ENCODE assay signal across 1 cellular context in genomic region chr17:36148559-36149295, GRCh38.
TF ChIP-seq lines count a peak whose summit lies in the region.

No MANE protein-coding gene starts in this region.

TF ChIP-seq in HEK293, 187 proteins besides CTCF, POLR2A, EP300 and RAD21 (continued from another document and continues in another):
- TF ChIP-seq PATZ1 (tag by site-specific recombination; IDR thresholded peaks at IDR 0.05) = peak; percentile 66
- TF ChIP-seq ZNF138 (tag by site-specific recombination; IDR thresholded peaks at IDR 0.05; ENCODE audit: borderline replicate concordance) = no peak
- TF ChIP-seq ZNF792 (tag by site-specific recombination; IDR thresholded peaks at IDR 0.05) = no peak
- no peak for TF ChIP-seq ZNF350 (tag by site-specific recombination; IDR thresholded peaks at IDR 0.05)
- no peak for TF ChIP-seq ZNF776 (tag by site-specific recombination; IDR thresholded peaks at IDR 0.05; ENCODE audit: borderline replicate concordance)
- peak; percentile 13; the same call in 1 of the 2 replicates for TF ChIP-seq TSHZ1 (tag by site-specific recombination; IDR thresholded peaks at IDR 0.05; ENCODE audit: borderline replicate concordance)
- no peak for TF ChIP-seq ZNF266 (tag by site-specific recombination; IDR thresholded peaks at IDR 0.05; ENCODE audit: low read depth)
- TF ChIP-seq ZNF560 (tag by site-specific recombination; IDR thresholded peaks at IDR 0.05; ENCODE audit: borderline replicate concordance) = no peak
- peak; percentile 97 for TF ChIP-seq GLIS1 (tag by site-specific recombination; IDR thresholded peaks at IDR 0.05)
- no peak for TF ChIP-seq SP2 (tag by site-specific recombination; IDR thresholded peaks at IDR 0.05)
- TF ChIP-seq ZEB2 (tag by site-specific recombination; IDR thresholded peaks at IDR 0.05) = peak; percentile 57
- no peak; the same call in 1 of the 2 replicates for TF ChIP-seq TCF7L2 (IDR thresholded peaks at IDR 0.05; ENCODE audit: borderline replicate concordance, low read depth, low read length)
- 0 out of 2 replicates have a peak, but pooled peaks have one; percentile 18 for TF ChIP-seq ZSCAN4 (tag by site-specific recombination; IDR thresholded peaks at IDR 0.05)
- TF ChIP-seq ZNF48 (tag by site-specific recombination; IDR thresholded peaks at IDR 0.05) = no peak
- no peak for TF ChIP-seq ZBTB7A (tag by site-specific recombination; IDR thresholded peaks at IDR 0.05; ENCODE audit: low read depth)
- no peak for TF ChIP-seq ZNF610 (tag by site-specific recombination; IDR thresholded peaks at IDR 0.05; ENCODE audit: borderline replicate concordance)
- TF ChIP-seq ZNF518A (tag by site-specific recombination; conservative IDR thresholded peaks at IDR 0.05; ENCODE audit: low read depth) = 0 out of 2 replicates have a peak, but pooled peaks have one; percentile 29
- no peak for TF ChIP-seq ZXDB (tag by site-specific recombination; IDR thresholded peaks at IDR 0.05)
- TF ChIP-seq INSM2 (tag by site-specific recombination; IDR thresholded peaks at IDR 0.05) = no peak
- TF ChIP-seq ZNF174 (tag by site-specific recombination; IDR thresholded peaks at IDR 0.05) = no peak
- TF ChIP-seq ZNF555 (tag by site-specific recombination; conservative IDR thresholded peaks at IDR 0.05) = no peak
- no peak for TF ChIP-seq ZNF239 (tag by site-specific recombination; IDR thresholded peaks at IDR 0.05)
- no peak for TF ChIP-seq GFI1B (tag by site-specific recombination; IDR thresholded peaks at IDR 0.05)
- peak; percentile 83 for TF ChIP-seq ZBTB44 (tag by site-specific recombination; IDR thresholded peaks at IDR 0.05)
- no peak for TF ChIP-seq ZNF146 (tag by site-specific recombination; IDR thresholded peaks at IDR 0.05)
- no peak for TF ChIP-seq ZNF521 (tag by site-specific recombination; IDR thresholded peaks at IDR 0.05)
- peak; percentile 64 for TF ChIP-seq ZNF558 (tag by site-specific recombination; IDR thresholded peaks at IDR 0.05)
- no peak for TF ChIP-seq ZNF426 (tag by site-specific recombination; IDR thresholded peaks at IDR 0.05)
- TF ChIP-seq ZNF24 (tag by site-specific recombination; IDR thresholded peaks at IDR 0.05) = peak; percentile 57; the same call in 1 of the 2 replicates
- TF ChIP-seq ZNF692 (tag by site-specific recombination; IDR thresholded peaks at IDR 0.05) = no peak
- no peak for TF ChIP-seq ZSCAN18 (tag by site-specific recombination; IDR thresholded peaks at IDR 0.05)
- TF ChIP-seq MZF1 (tag by site-specific recombination; IDR thresholded peaks at IDR 0.05; ENCODE audit: borderline replicate concordance) = peak; percentile 46; the same call in 1 of the 2 replicates
- TF ChIP-seq ZNF629 (tag by site-specific recombination; IDR thresholded peaks at IDR 0.05) = peak; percentile 61; the same call in 1 of the 2 replicates
- TF ChIP-seq SP7 (tag by site-specific recombination; IDR thresholded peaks at IDR 0.05) = peak; percentile 34; the same call in 1 of the 2 replicates
- TF ChIP-seq ZNF585B (tag by site-specific recombination; IDR thresholded peaks at IDR 0.05) = no peak
- no peak for TF ChIP-seq ZNF398 (tag by site-specific recombination; IDR thresholded peaks at IDR 0.05)
- TF ChIP-seq ZNF354C (tag by site-specific recombination; IDR thresholded peaks at IDR 0.05; ENCODE audit: borderline replicate concordance, low read depth) = no peak
- TF ChIP-seq ZNF214 (tag by site-specific recombination; IDR thresholded peaks at IDR 0.05; ENCODE audit: borderline replicate concordance) = no peak
- peak; percentile 90 for TF ChIP-seq ZNF660 (tag by site-specific recombination; IDR thresholded peaks at IDR 0.05)
- TF ChIP-seq ZNF837 (tag by site-specific recombination; IDR thresholded peaks at IDR 0.05) = no peak
- TF ChIP-seq KLF9 (tag by site-specific recombination; IDR thresholded peaks at IDR 0.05; ENCODE audit: low read depth) = no peak
- TF ChIP-seq ZBTB21 (tag by site-specific recombination; IDR thresholded peaks at IDR 0.05) = 0 out of 2 replicates have a peak, but pooled peaks have one; percentile 16
